18 cellular contexts compared by ENCODE assay signal in the genomic region with DNA sequence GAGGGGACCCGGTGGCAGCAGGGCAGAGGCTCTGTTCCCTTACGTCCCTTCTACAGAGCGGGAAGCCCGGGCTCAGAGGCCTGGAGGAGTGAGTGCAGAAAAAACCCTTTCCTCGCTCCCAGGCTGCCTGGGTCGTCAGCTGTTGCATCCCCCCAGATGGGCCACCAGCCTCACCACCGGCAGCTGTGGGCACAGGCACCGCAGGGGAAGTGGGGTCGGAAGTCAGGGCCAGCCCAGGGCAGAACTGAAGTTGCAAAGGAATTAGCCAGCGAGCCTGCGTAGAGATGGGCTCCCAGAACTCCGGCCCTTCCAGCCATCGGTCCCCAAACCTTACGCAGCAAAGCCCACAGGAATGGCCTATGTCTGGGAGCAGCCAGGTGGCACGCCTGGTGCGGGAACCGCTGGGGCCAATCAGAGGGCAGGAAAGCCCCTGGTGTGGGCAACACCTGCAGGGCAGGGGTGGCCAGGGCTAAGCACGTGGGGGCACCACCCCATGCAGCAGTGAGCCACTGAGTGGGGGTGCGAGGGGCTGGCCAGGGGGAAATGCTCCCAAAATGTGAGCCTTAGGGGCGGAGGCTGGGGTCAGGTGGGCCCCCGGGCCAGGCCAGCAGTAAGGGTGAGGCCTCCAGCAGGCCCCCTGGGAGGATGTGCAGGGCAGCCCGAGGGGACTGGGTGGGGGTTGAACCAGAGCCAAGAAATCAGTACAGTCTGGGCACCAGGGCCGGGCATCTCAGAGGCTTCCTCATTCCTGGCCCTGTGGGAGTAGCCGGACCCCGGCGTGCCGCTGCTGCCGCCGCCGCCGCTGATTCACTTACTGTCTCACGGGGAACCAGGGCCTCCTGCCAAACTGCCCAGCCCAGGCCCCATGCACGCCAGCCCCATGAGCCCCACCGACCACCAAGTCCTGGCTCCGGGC. TPM values are rescaled to one million over a fixed set of nuclear protein-coding genes. Genes with fewer than 3 reads are reported as not detected.
DNase-seq lines count a peak whose midpoint lies in the region; ATAC-seq, FAIRE-seq and TF ChIP-seq lines count a peak whose summit lies in the region.
"Had no signal": no experiment of that assay in that cellular context is flagged by ENCODE, and none has a peak within 500 bp of the region (broad histone marks: within the 10 kb centered on the region; RNA-seq: fewer than 3 reads in every experiment).

No MANE protein-coding gene starts in this region.

- ATAC-seq in Panc1 (peak; percentile 60), pancreas (peak; percentile 67 to 76 (median 72)), HG03442 (IDR thresholded peaks at IDR 0.05; ENCODE audit: unreplicated experiment) (no peak)
- ATAC-seq in CD4-positive, alpha-beta T cell (ENCODE audit: poor library complexity): no peak
- ATAC-seq: activated CD4-positive, CD25-positive, alpha-beta regulatory T cell treated with anti-CD3 and anti-CD28 coated beads, Interleukin-2, amount 50 U/mL, for 24 hours; naive thymus-derived CD8-positive, alpha-beta T cell; sciatic nerve had no signal

- 69 to 72% methylated on average over 27 to 35 of the region's 35 CpGs for WGBS in pancreas, 2 donors

- POLR2A ChIA-PET in HEK293 (lab: Yijun Ruan, JAX) (no interaction called here), Panc1 (lab: Charles Lee) (no interaction called here)
- POLR2A ChIA-PET in CD4-positive, alpha-beta T cell (lab: Charles Lee): no interaction called here

- intact Hi-C loops in Panc1 (cut with micrococcal nuclease; ENCODE audit: unreplicated experiment): loop anchor here (5.0 kb wide), 1 partner anchor 49 kb away; no protein-coding TSS in a partner anchor
- intact Hi-C loops in pancreas (cut with DNase I): no loop called here
- intact Hi-C loops in CD4-positive, alpha-beta T cell (cut with DNase I, micrococcal nuclease): no loop called here

- H3K4me3 Mint-ChIP-seq in CD4-positive, alpha-beta T cell: no peak overlapping the region
- H3K4me3 Mint-ChIP-seq: B cell; naive thymus-derived CD8-positive, alpha-beta T cell had no signal

- H3K4me1 Mint-ChIP-seq in CD4-positive, alpha-beta T cell (ENCODE audit: low read depth): no peaks in the 10 kb centered on the region

- peaks cover 5% of the 10 kb centered on the region for H3K27me3 Mint-ChIP-seq in CD4-positive, alpha-beta T cell

- in situ Hi-C loops in Panc1 (cut with HindIII; ENCODE audit: low pct_unique_long_range_greater_than_20kb, low sequenced_read_pairs): no loop called here

- H3K27ac Mint-ChIP-seq in CD4-positive, alpha-beta T cell: no peak overlapping the region
- H3K27ac Mint-ChIP-seq: B cell; naive thymus-derived CD8-positive, alpha-beta T cell had no signal

- no peak overlapping the region for H3K27ac ChIP-seq in HEK293 (ENCODE audit: extremely low read depth, low read depth, low read length)
- peak overlapping the region; percentile 74 for H3K27ac ChIP-seq in Panc1 (ENCODE audit: low read length)
- peak overlapping the region; percentile 68 to 82 (median 76) for H3K27ac ChIP-seq in pancreas
- no peak overlapping the region for H3K27ac ChIP-seq in CD4-positive, alpha-beta T cell (ENCODE audit: low read depth, low read length)
- H3K27ac ChIP-seq: dorsolateral prefrontal cortex, SJSA1 had no signal

- TF ChIP-seq CTCF in HEK293 (tag by site-specific recombination; IDR thresholded peaks at IDR 0.05) (no peak), Panc1 (IDR thresholded peaks at IDR 0.05) (no peak), cardiac fibroblast (IDR thresholded peaks at IDR 0.05; ENCODE audit: low read depth, low read length) (no peak), pancreas (IDR thresholded peaks at IDR 0.05) (no peak)
- TF ChIP-seq CTCF in CD4-positive, alpha-beta T cell (IDR thresholded peaks at IDR 0.05): no peak

- H3K27me3 ChIP-seq in Panc1 (ENCODE audit: control insufficient read depth, insufficient read depth, low read length) (no peaks in the 10 kb centered on the region), pancreas (no peaks in the 10 kb centered on the region)
- H3K27me3 ChIP-seq in CD4-positive, alpha-beta T cell (ENCODE audit: control insufficient read depth, insufficient read depth, low read length): no peaks in the 10 kb centered on the region
- H3K27me3 ChIP-seq: SJSA1 had no signal

- FAIRE-seq in pancreas (lab: Jason Lieb, UNC): no peak
- FAIRE-seq: GM19239 had no signal

- no peaks in the 10 kb centered on the region for H3K4me1 ChIP-seq in HEK293 (ENCODE audit: control insufficient read depth, insufficient read depth, low read length)
- H3K4me1 ChIP-seq in Panc1 (ENCODE audit: control insufficient read depth, insufficient read depth, low read length): peaks cover 37% of the 10 kb centered on the region
- peaks cover 0 to 16% (median 12%) of the 10 kb centered on the region in 3 donors for H3K4me1 ChIP-seq in pancreas

- H3K36me3 ChIP-seq in HEK293 (ENCODE audit: control insufficient read depth in 2 of 2, insufficient read depth in 1 of 2, low read length in 2 of 2): no peaks in the 10 kb centered on the region
- H3K36me3 ChIP-seq in Panc1 (ENCODE audit: control insufficient read depth, insufficient read depth, low read length): no peaks in the 10 kb centered on the region
- no peaks in the 10 kb centered on the region for H3K36me3 ChIP-seq in pancreas
- H3K36me3 ChIP-seq: SJSA1 had no signal

- H3K9me3 ChIP-seq in HEK293 (ENCODE audit: control insufficient read depth, insufficient read depth, low read depth, low read length) (no peaks in the 10 kb centered on the region), Panc1 (ENCODE audit: control insufficient read depth, insufficient read depth, low read depth, low read length) (no peaks in the 10 kb centered on the region), pancreas (no peaks in the 10 kb centered on the region)
- H3K9me3 ChIP-seq in CD4-positive, alpha-beta T cell (ENCODE audit: control insufficient read depth, low read length): no peaks in the 10 kb centered on the region

- H3K36me3 Mint-ChIP-seq in CD4-positive, alpha-beta T cell (ENCODE audit: low read depth): no peaks in the 10 kb centered on the region

- CTCF ChIA-PET in HEK293 (lab: Yijun Ruan, JAX) (no interaction called here), Panc1 (lab: Charles Lee) (no interaction called here)
- CTCF ChIA-PET in CD4-positive, alpha-beta T cell (lab: Charles Lee): no interaction called here

- no TSS peak for BruUV-seq in Panc1 (replicated peaks; lab: Mats Ljungman, UMichigan)

- no peaks in the 10 kb centered on the region for H3K9me3 Mint-ChIP-seq in CD4-positive, alpha-beta T cell

- DNase-seq in Panc1 (ENCODE audit: low read depth, low spot score) (no peak), cardiac fibroblast (ENCODE audit: low read depth in 2 of 2) (peak; percentile 20 to 53), pancreas (peak in 5 of 6 donors; percentile 36 to 83 (median 65)), NCI-H82 treated with DMSO at 0.1 percent for 48 hours (lab: John Stamatoyannopoulos, UW; ENCODE audit: unreplicated experiment) (no peak), NCI-H1694 treated with DMSO at 0.1 percent for 48 hours (lab: John Stamatoyannopoulos, UW) (no peak)
- DNase-seq in CD4-positive, alpha-beta T cell: no peak
- DNase-seq: dorsolateral prefrontal cortex; EL; naive thymus-derived CD8-positive, alpha-beta T cell; NCI-H1436; NCI-H524 had no signal

- H3K4me3 ChIP-seq in HEK293 (ENCODE audit: low read depth, low read length) (no peak overlapping the region), Panc1 (ENCODE audit: low read depth in 2 of 2, low read length in 2 of 2) (no peak overlapping the region), cardiac fibroblast (replicated peaks in 1 of 2; ENCODE audit: low read depth in 2 of 2, low read length in 2 of 2) (no peak overlapping the region), pancreas (no peak overlapping the region)
- H3K4me3 ChIP-seq: dorsolateral prefrontal cortex, SJSA1 had no signal

TF ChIP-seq in HEK293, 187 proteins besides CTCF, POLR2A, EP300 and RAD21:
- TF ChIP-seq ZNF692 (tag by site-specific recombination; IDR thresholded peaks at IDR 0.05) (no peak), GLIS2 (tag by site-specific recombination; IDR thresholded peaks at IDR 0.05) (peak; percentile 22; the same call in 1 of the 2 replicates)

RNA-seq across cellular contexts. Expression of gene WNT7B, which starts 58.2 kb away (rescaled TPM):
- total RNA-seq in Panc1 (2021; ENCODE audit: unreplicated experiment): 52.1 TPM
- polyA plus RNA-seq in Panc1 (2012; ENCODE audit: insufficient read length): 46.4 TPM
- total RNA-seq in pancreas: 1 to 10 TPM in 1 of 6 donors, under 1 TPM in 5; 0.16 to 1.3 (median 0.62) TPM
- under 1 TPM; 0.66 to 0.95 TPM for polyA plus RNA-seq in pancreas
- total RNA-seq in CD4-positive, alpha-beta T cell: not detected
- total RNA-seq: naive thymus-derived CD8-positive, alpha-beta T cell; sciatic nerve had no signal
- polyA plus RNA-seq: naive thymus-derived CD8-positive, alpha-beta T cell had no signal

Comparison
In these comparisons a context has a peak if more than half of its experiments do, and no peak if none do; other contexts are left out.
1. H3K27ac ChIP-seq: peak in Panc1 (single experiment) and pancreas (4 of 4); none in HEK293 (single experiment) and CD4-positive, alpha-beta T cell (single experiment).
2. ATAC-seq: peak in Panc1 (single experiment) and pancreas (4 of 4); none in CD4-positive, alpha-beta T cell (single experiment) and HG03442 (single experiment).
3. DNase-seq: peak in cardiac fibroblast (2 of 2) and pancreas (5 of 6); none in Panc1 (single experiment), NCI-H82 treated with DMSO at 0.1 percent for 48 hours (single experiment), NCI-H1694 treated with DMSO at 0.1 percent for 48 hours (single experiment) and CD4-positive, alpha-beta T cell (0 of 10).
4. RNA of gene WNT7B, which starts 58.2 kb away (total RNA-seq): 52.1 TPM in Panc1 (single experiment); 0.16 to 1.3 TPM in pancreas and not detected in CD4-positive, alpha-beta T cell; every median in the first group is over 10 times any median in the second.